In genomic region chr19:1259206-1259872, GRCh38 we compare ENCODE assay signal across 1 cellular context.
TF ChIP-seq lines count a peak whose summit lies in the region.

No MANE protein-coding gene starts in this region.

TF ChIP-seq in HepG2, 621 proteins besides CTCF, POLR2A, EP300 and RAD21 (continued from another document and continues in another):
- TF ChIP-seq TERF1 (CRISPR knock-in tag; IDR thresholded peaks at IDR 0.05) (peak; percentile 93), ZNF251 (CRISPR knock-in tag; IDR thresholded peaks at IDR 0.05) (no peak), ETV6 (CRISPR knock-in tag; conservative IDR thresholded peaks at IDR 0.05) (peak; percentile 98), ZNF138 (CRISPR knock-in tag; IDR thresholded peaks at IDR 0.05; ENCODE audit: low read depth) (0 out of 2 replicates have a peak, but pooled peaks have one; percentile 64), JUN (CRISPR knock-in tag; IDR thresholded peaks at IDR 0.05) (peak; percentile 41; the same call in 1 of the 2 replicates), MTA1 (CRISPR knock-in tag; IDR thresholded peaks at IDR 0.05; ENCODE audit: borderline replicate concordance) (peak; percentile 82; the same call in 1 of the 2 replicates), ZFP62 (CRISPR knock-in tag; IDR thresholded peaks at IDR 0.05) (no peak), POLR2G (IDR thresholded peaks at IDR 0.05; ENCODE audit: low read depth, low read length) (peak; percentile 95), ZNF724P (CRISPR knock-in tag; IDR thresholded peaks at IDR 0.05; ENCODE audit: borderline replicate concordance) (peak; percentile 55; the same call in 1 of the 2 replicates), CC2D1A (CRISPR knock-in tag; IDR thresholded peaks at IDR 0.05) (no peak), ZBTB4 (CRISPR knock-in tag; IDR thresholded peaks at IDR 0.05; ENCODE audit: borderline replicate concordance) (peak; percentile 74; the same call in 1 of the 2 replicates), ELF3 (CRISPR knock-in tag; IDR thresholded peaks at IDR 0.05) (peak; percentile 99), DDIT3 (CRISPR knock-in tag; IDR thresholded peaks at IDR 0.05) (no peak), ZNF383 (CRISPR knock-in tag; IDR thresholded peaks at IDR 0.05; ENCODE audit: borderline replicate concordance) (peak; percentile 92; the same call in 1 of the 2 replicates), KLF12 (CRISPR knock-in tag; IDR thresholded peaks at IDR 0.05; ENCODE audit: borderline replicate concordance) (peak; percentile 92), PRDM10 (CRISPR knock-in tag; IDR thresholded peaks at IDR 0.05; ENCODE audit: low read depth) (peak; percentile 68; the same call in 1 of the 2 replicates), ATAD3A (CRISPR knock-in tag; IDR thresholded peaks at IDR 0.05) (no peak), KMT2B (CRISPR knock-in tag; IDR thresholded peaks at IDR 0.05) (peak; percentile 56; the same call in 1 of the 2 replicates), MAX (IDR thresholded peaks at IDR 0.05) (peak; percentile 70), ZNF230 (CRISPR knock-in tag; IDR thresholded peaks at IDR 0.05) (peak; percentile 78; the same call in 1 of the 2 replicates), CREM (IDR thresholded peaks at IDR 0.05) (peak; percentile 64), CREM (CRISPR knock-in tag; IDR thresholded peaks at IDR 0.05) (no peak), DNMT1 (CRISPR knock-in tag; IDR thresholded peaks at IDR 0.05) (no peak), IKZF4 (CRISPR knock-in tag; IDR thresholded peaks at IDR 0.05; ENCODE audit: borderline replicate concordance, low read depth, not compliant biosample characterization) (peak; percentile 77), ZNF646 (CRISPR knock-in tag; IDR thresholded peaks at IDR 0.05) (no peak), ZNF75D (CRISPR knock-in tag; IDR thresholded peaks at IDR 0.05; ENCODE audit: borderline replicate concordance) (no peak), MXI1 (IDR thresholded peaks at IDR 0.05; ENCODE audit: borderline replicate concordance, low read depth, low read length) (no peak; the same call in 2 of the 3 replicates), TCF12 (IDR thresholded peaks at IDR 0.05) (no peak), TCF12 (CRISPR knock-in tag; IDR thresholded peaks at IDR 0.05) (0 out of 2 replicates have a peak, but pooled peaks have one; percentile 57), GTF2F1 (IDR thresholded peaks at IDR 0.05; ENCODE audit: low read length) (no peak), KIAA2018 (CRISPR knock-in tag; IDR thresholded peaks at IDR 0.05; ENCODE audit: borderline replicate concordance) (0 out of 2 replicates have a peak, but pooled peaks have one; percentile 66), FOXK1 (CRISPR knock-in tag; IDR thresholded peaks at IDR 0.05; ENCODE audit: borderline replicate concordance, low read depth) (0 out of 2 replicates have a peak, but pooled peaks have one; percentile 27), ZNF10 (CRISPR knock-in tag; IDR thresholded peaks at IDR 0.05; ENCODE audit: borderline replicate concordance, low read depth) (no peak), ZFX (CRISPR knock-in tag; IDR thresholded peaks at IDR 0.05; ENCODE audit: low read depth) (peak; percentile 93), NFRKB (IDR thresholded peaks at IDR 0.05) (no peak), CBX1 (IDR thresholded peaks at IDR 0.05; ENCODE audit: low read depth) (no peak)
